1 cellular context compared by ENCODE assay signal in the genomic region with DNA sequence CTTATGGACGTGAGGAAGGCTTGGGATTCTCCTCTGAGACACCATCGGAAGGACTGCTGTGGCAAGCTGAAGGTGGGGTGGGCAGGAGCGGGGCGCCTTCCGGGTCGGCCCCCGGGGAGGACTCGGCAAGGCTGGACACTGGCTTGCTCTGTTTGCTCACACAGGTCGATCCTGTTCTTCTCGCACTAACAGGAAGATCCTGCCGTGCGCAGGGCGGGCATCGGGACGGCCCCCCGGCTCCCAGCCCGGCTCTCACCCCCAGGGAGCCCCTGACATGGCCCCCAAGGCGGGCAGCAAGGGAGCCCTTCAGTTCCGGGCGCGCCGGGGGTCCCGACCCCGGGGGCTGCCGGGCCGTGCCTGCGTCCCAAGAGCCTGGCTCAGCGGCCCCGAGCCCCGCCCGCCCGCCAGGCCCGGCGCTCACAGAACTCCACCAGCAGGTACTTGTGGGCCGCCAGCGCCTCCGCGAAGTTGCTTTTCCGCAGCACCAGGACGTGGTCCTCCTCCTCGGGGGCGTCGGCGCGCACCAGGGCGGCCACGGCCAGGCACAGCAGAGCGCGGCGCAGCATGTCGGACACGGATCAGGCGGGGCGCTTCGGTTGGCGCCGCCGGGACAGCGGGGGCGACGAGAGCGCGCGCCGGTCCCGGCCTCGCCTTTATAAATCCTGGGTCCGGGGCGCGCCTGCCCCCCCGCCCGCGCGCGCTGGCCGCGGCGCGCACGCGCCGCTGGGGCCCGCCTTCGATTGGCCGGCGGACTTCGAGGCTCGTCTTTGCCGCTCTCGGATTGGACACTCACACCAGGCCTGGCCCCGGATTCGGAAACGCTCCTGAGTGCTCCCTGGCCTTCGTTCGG.
TF ChIP-seq lines count a peak whose summit lies in the region.

A gene (minus strand): TSS at position 630 of the 850 bp plus-strand sequence. CDS start 64 bp downstream, at position 566.

TF ChIP-seq in HepG2, 621 proteins besides CTCF, POLR2A, EP300 and RAD21 (continued from another document and continues in another):
- TF ChIP-seq, protein P1, sequence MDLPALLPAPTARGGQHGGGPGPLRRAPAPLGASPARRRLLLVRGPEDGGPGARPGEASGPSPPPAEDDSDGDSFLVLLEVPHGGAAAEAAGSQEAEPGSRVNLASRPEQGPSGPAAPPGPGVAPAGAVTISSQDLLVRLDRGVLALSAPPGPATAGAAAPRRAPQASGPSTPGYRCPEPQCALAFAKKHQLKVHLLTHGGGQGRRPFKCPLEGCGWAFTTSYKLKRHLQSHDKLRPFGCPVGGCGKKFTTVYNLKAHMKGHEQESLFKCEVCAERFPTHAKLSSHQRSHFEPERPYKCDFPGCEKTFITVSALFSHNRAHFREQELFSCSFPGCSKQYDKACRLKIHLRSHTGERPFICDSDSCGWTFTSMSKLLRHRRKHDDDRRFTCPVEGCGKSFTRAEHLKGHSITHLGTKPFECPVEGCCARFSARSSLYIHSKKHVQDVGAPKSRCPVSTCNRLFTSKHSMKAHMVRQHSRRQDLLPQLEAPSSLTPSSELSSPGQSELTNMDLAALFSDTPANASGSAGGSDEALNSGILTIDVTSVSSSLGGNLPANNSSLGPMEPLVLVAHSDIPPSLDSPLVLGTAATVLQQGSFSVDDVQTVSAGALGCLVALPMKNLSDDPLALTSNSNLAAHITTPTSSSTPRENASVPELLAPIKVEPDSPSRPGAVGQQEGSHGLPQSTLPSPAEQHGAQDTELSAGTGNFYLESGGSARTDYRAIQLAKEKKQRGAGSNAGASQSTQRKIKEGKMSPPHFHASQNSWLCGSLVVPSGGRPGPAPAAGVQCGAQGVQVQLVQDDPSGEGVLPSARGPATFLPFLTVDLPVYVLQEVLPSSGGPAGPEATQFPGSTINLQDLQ (CRISPR knock-in tag; IDR thresholded peaks at IDR 0.05), result 0 out of 2 replicates have a peak, but pooled peaks have one; percentile 60
- TF ChIP-seq, protein P2, sequence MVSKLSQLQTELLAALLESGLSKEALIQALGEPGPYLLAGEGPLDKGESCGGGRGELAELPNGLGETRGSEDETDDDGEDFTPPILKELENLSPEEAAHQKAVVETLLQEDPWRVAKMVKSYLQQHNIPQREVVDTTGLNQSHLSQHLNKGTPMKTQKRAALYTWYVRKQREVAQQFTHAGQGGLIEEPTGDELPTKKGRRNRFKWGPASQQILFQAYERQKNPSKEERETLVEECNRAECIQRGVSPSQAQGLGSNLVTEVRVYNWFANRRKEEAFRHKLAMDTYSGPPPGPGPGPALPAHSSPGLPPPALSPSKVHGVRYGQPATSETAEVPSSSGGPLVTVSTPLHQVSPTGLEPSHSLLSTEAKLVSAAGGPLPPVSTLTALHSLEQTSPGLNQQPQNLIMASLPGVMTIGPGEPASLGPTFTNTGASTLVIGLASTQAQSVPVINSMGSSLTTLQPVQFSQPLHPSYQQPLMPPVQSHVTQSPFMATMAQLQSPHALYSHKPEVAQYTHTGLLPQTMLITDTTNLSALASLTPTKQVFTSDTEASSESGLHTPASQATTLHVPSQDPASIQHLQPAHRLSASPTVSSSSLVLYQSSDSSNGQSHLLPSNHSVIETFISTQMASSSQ (IDR thresholded peaks at IDR 0.05; ENCODE audit: low read depth), result no peak
- TF ChIP-seq, protein P2 (CRISPR knock-in tag; IDR thresholded peaks at IDR 0.05; ENCODE audit: borderline replicate concordance), result no peak
- TF ChIP-seq POGZ (CRISPR knock-in tag; IDR thresholded peaks at IDR 0.05) (no peak), ARNT2 (CRISPR knock-in tag; IDR thresholded peaks at IDR 0.05; ENCODE audit: low read depth) (peak; percentile 97), ZNF709 (CRISPR knock-in tag; IDR thresholded peaks at IDR 0.05) (no peak), ZFP62 (CRISPR knock-in tag; IDR thresholded peaks at IDR 0.05) (peak; percentile 76; the same call in 1 of the 2 replicates), SRY (CRISPR knock-in tag; IDR thresholded peaks at IDR 0.05) (peak; percentile 12; the same call in 1 of the 2 replicates), SRSF9 (IDR thresholded peaks at IDR 0.05; ENCODE audit: borderline replicate concordance, insufficient read depth, low read depth, low read length, poor library complexity, severe bottlenecking) (no peak), HES4 (CRISPR knock-in tag; IDR thresholded peaks at IDR 0.05; ENCODE audit: borderline replicate concordance) (peak; percentile 93), ZNF446 (CRISPR knock-in tag; IDR thresholded peaks at IDR 0.05) (peak; percentile 78; the same call in 1 of the 2 replicates), KDM6A (CRISPR knock-in tag; IDR thresholded peaks at IDR 0.05; ENCODE audit: low read depth) (no peak), ZSCAN21 (CRISPR knock-in tag; IDR thresholded peaks at IDR 0.05; ENCODE audit: borderline replicate concordance) (peak; percentile 93; the same call in 1 of the 2 replicates), SETDB1 (CRISPR knock-in tag; IDR thresholded peaks at IDR 0.05; ENCODE audit: borderline replicate concordance) (no peak), GZF1 (CRISPR knock-in tag; IDR thresholded peaks at IDR 0.05) (0 out of 2 replicates have a peak, but pooled peaks have one; percentile 40), TGIF2 (CRISPR knock-in tag; IDR thresholded peaks at IDR 0.05) (peak; percentile 59; the same call in 1 of the 2 replicates), HDAC2 (CRISPR knock-in tag; IDR thresholded peaks at IDR 0.05) (no peak), SALL1 (CRISPR knock-in tag; IDR thresholded peaks at IDR 0.05) (peak; percentile 61), ARID2 (CRISPR knock-in tag; IDR thresholded peaks at IDR 0.05; ENCODE audit: borderline replicate concordance) (peak; percentile 88), HOXA9 (CRISPR knock-in tag; IDR thresholded peaks at IDR 0.05; ENCODE audit: borderline replicate concordance) (peak; percentile 82; the same call in 1 of the 2 replicates), YY1 (IDR thresholded peaks at IDR 0.05; ENCODE audit: insufficient read depth, insufficient replicate concordance, low read depth, low read length) (peak; percentile 28), ELF1 (CRISPR knock-in tag; IDR thresholded peaks at IDR 0.05) (peak; percentile 54; the same call in 1 of the 2 replicates), U2AF1 (optimal IDR thresholded peaks at IDR 0.05; ENCODE audit: low read depth, low read length) (no peak), ZNF567 (CRISPR knock-in tag; IDR thresholded peaks at IDR 0.05; ENCODE audit: borderline replicate concordance) (peak; percentile 46; the same call in 1 of the 2 replicates)
- TF ChIP-seq, protein P3, sequence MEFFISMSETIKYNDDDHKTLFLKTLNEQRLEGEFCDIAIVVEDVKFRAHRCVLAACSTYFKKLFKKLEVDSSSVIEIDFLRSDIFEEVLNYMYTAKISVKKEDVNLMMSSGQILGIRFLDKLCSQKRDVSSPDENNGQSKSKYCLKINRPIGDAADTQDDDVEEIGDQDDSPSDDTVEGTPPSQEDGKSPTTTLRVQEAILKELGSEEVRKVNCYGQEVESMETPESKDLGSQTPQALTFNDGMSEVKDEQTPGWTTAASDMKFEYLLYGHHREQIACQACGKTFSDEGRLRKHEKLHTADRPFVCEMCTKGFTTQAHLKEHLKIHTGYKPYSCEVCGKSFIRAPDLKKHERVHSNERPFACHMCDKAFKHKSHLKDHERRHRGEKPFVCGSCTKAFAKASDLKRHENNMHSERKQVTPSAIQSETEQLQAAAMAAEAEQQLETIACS (CRISPR knock-in tag; IDR thresholded peaks at IDR 0.05), result peak; percentile 94
- TF ChIP-seq, protein P4, sequence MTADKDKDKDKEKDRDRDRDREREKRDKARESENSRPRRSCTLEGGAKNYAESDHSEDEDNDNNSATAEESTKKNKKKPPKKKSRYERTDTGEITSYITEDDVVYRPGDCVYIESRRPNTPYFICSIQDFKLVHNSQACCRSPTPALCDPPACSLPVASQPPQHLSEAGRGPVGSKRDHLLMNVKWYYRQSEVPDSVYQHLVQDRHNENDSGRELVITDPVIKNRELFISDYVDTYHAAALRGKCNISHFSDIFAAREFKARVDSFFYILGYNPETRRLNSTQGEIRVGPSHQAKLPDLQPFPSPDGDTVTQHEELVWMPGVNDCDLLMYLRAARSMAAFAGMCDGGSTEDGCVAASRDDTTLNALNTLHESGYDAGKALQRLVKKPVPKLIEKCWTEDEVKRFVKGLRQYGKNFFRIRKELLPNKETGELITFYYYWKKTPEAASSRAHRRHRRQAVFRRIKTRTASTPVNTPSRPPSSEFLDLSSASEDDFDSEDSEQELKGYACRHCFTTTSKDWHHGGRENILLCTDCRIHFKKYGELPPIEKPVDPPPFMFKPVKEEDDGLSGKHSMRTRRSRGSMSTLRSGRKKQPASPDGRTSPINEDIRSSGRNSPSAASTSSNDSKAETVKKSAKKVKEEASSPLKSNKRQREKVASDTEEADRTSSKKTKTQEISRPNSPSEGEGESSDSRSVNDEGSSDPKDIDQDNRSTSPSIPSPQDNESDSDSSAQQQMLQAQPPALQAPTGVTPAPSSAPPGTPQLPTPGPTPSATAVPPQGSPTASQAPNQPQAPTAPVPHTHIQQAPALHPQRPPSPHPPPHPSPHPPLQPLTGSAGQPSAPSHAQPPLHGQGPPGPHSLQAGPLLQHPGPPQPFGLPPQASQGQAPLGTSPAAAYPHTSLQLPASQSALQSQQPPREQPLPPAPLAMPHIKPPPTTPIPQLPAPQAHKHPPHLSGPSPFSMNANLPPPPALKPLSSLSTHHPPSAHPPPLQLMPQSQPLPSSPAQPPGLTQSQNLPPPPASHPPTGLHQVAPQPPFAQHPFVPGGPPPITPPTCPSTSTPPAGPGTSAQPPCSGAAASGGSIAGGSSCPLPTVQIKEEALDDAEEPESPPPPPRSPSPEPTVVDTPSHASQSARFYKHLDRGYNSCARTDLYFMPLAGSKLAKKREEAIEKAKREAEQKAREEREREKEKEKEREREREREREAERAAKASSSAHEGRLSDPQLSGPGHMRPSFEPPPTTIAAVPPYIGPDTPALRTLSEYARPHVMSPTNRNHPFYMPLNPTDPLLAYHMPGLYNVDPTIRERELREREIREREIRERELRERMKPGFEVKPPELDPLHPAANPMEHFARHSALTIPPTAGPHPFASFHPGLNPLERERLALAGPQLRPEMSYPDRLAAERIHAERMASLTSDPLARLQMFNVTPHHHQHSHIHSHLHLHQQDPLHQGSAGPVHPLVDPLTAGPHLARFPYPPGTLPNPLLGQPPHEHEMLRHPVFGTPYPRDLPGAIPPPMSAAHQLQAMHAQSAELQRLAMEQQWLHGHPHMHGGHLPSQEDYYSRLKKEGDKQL (CRISPR knock-in tag; IDR thresholded peaks at IDR 0.05; ENCODE audit: low read depth), result no peak; the same call in 1 of the 2 replicates
- TF ChIP-seq, protein P5, sequence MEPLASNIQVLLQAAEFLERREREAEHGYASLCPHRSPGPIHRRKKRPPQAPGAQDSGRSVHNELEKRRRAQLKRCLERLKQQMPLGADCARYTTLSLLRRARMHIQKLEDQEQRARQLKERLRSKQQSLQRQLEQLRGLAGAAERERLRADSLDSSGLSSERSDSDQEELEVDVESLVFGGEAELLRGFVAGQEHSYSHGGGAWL (CRISPR knock-in tag; IDR thresholded peaks at IDR 0.05), result peak; percentile 22
- TF ChIP-seq, protein P6, sequence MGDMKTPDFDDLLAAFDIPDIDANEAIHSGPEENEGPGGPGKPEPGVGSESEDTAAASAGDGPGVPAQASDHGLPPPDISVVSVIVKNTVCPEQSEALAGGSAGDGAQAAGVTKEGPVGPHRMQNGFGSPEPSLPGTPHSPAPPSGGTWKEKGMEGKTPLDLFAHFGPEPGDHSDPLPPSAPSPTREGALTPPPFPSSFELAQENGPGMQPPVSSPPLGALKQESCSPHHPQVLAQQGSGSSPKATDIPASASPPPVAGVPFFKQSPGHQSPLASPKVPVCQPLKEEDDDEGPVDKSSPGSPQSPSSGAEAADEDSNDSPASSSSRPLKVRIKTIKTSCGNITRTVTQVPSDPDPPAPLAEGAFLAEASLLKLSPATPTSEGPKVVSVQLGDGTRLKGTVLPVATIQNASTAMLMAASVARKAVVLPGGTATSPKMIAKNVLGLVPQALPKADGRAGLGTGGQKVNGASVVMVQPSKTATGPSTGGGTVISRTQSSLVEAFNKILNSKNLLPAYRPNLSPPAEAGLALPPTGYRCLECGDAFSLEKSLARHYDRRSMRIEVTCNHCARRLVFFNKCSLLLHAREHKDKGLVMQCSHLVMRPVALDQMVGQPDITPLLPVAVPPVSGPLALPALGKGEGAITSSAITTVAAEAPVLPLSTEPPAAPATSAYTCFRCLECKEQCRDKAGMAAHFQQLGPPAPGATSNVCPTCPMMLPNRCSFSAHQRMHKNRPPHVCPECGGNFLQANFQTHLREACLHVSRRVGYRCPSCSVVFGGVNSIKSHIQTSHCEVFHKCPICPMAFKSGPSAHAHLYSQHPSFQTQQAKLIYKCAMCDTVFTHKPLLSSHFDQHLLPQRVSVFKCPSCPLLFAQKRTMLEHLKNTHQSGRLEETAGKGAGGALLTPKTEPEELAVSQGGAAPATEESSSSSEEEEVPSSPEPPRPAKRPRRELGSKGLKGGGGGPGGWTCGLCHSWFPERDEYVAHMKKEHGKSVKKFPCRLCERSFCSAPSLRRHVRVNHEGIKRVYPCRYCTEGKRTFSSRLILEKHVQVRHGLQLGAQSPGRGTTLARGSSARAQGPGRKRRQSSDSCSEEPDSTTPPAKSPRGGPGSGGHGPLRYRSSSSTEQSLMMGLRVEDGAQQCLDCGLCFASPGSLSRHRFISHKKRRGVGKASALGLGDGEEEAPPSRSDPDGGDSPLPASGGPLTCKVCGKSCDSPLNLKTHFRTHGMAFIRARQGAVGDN (CRISPR knock-in tag; IDR thresholded peaks at IDR 0.05), result peak; percentile 3
- TF ChIP-seq, protein P7, sequence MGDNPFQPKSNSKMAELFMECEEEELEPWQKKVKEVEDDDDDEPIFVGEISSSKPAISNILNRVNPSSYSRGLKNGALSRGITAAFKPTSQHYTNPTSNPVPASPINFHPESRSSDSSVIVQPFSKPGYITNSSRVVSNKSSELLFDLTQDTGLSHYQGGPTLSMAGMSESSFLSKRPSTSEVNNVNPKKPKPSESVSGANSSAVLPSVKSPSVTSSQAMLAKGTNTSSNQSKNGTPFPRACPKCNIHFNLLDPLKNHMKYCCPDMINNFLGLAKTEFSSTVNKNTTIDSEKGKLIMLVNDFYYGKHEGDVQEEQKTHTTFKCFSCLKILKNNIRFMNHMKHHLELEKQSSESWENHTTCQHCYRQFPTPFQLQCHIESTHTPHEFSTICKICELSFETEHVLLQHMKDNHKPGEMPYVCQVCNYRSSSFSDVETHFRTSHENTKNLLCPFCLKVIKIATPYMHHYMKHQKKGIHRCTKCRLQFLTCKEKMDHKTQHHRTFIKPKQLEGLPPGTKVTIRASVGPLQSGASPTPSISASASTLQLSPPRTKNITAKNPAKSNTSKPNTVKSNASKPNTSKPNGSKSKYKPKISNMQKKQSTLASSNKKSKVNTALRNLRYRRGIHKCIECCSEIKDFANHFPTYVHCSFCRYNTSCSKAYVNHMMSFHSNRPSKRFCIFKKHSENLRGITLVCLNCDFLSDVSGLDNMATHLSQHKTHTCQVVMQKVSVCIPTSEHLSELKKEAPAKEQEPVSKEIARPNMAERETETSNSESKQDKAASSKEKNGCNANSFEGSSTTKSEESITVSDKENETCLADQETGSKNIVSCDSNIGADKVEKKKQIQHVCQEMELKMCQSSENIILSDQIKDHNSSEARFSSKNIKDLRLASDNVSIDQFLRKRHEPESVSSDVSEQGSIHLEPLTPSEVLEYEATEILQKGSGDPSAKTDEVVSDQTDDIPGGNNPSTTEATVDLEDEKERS (CRISPR knock-in tag; IDR thresholded peaks at IDR 0.05), result peak; percentile 43
